In the genomic region with DNA sequence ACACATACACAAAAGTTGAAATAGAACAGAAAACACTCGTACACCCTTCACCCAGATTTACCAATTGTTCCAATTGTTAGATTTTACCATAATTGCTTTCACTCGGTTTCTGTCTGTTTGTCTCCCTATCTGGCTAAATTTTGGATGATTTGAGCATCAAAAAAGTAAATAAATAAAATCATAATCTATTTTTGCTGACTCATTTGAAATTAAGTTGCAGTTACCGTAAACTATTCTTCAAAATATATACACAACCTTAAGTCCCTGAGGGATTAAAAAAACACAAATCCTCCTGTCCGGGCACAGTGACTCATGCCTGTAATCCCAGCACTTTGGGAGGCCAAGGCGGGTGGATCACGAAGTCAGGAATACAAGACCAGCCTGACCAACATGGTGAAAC, we compare ENCODE assay signal across 28 cellular contexts.
"Had no signal": no experiment of that assay in that cellular context is flagged by ENCODE, and none has a peak within 500 bp of the region (broad histone marks: within the 10 kb centered on the region; RNA-seq: fewer than 3 reads in every experiment).

No MANE protein-coding gene starts in this region.

- H3K36me3 ChIP-seq: gastrocnemius medialis, lower lobe of right lung, neutrophil, suprapubic skin, transverse colon, upper lobe of right lung, uterus had no signal

- H3K9me3 Mint-ChIP-seq: memory B cell; naive B cell; neural crest cell; stimulated activated naive CD8-positive, alpha-beta T cell treated with anti-CD3 and anti-CD28 coated beads, Interleukin-15, amount 100 ng/mL, for 72 hours had no signal

- H3K4me2 ChIP-seq: smooth muscle cell had no signal

- H3K27me3 ChIP-seq: dorsolateral prefrontal cortex, gastrocnemius medialis, neutrophil, suprapubic skin, transverse colon, upper lobe of right lung, uterus had no signal

- H2AFZ ChIP-seq: parathyroid adenoma had no signal

- H3K27ac Mint-ChIP-seq: memory B cell; naive B cell; natural killer cell treated with Interleukin-12 subunit alpha and Interleukin-12 subunit beta and Interleukin-15 and Interleukin-18, amount 100 ng/mL, for 72 hours; progenitor cell of endocrine pancreas; stimulated activated naive CD8-positive, alpha-beta T cell treated with anti-CD3 and anti-CD28 coated beads, Interleukin-15, amount 100 ng/mL, for 72 hours had no signal

- H3K9ac ChIP-seq: parathyroid adenoma had no signal

- H3K36me3 Mint-ChIP-seq: memory B cell; naive B cell; natural killer cell treated with Interleukin-12 subunit alpha and Interleukin-12 subunit beta and Interleukin-15 and Interleukin-18, amount 100 ng/mL, for 72 hours had no signal

- H3K79me2 ChIP-seq: parathyroid adenoma had no signal

- H3K9me3 ChIP-seq: gastrocnemius medialis, lower lobe of right lung, mucosa of descending colon, neutrophil, suprapubic skin, transverse colon, upper lobe of right lung, uterus had no signal

- H3K4me1 ChIP-seq: gastrocnemius medialis, lower lobe of right lung, parathyroid adenoma, suprapubic skin, transverse colon, upper lobe of right lung, uterus had no signal

- H3K27ac ChIP-seq: dorsolateral prefrontal cortex, gastrocnemius medialis, lower lobe of right lung, neutrophil, parathyroid adenoma, suprapubic skin, transverse colon, upper lobe of right lung, uterus had no signal

- H3K4me3 Mint-ChIP-seq: memory B cell; naive B cell; natural killer cell treated with Interleukin-12 subunit alpha and Interleukin-12 subunit beta and Interleukin-15 and Interleukin-18, amount 100 ng/mL, for 72 hours; neural crest cell; stimulated activated naive CD8-positive, alpha-beta T cell treated with anti-CD3 and anti-CD28 coated beads, Interleukin-15, amount 100 ng/mL, for 72 hours had no signal

- DNase-seq: dorsolateral prefrontal cortex; effector CD4-positive, alpha-beta T cell; foreskin fibroblast; gastrocnemius medialis; head of caudate nucleus; left ventricle myocardium superior; lower lobe of right lung; mucosa of descending colon; naive B cell; stimulated activated CD4-positive, alpha-beta T cell treated with anti-CD3 and anti-CD28 coated beads, Interleukin-12 subunit alpha, Interleukin-12 subunit beta, amount 100 ng/mL, for 4 hours; stimulated activated CD4-positive, alpha-beta T cell treated with anti-CD3 and anti-CD28 coated beads, Interleukin-1b, Interleukin-23, amount 100 ng/mL, for 48 hours; stimulated activated CD4-positive, alpha-beta T cell treated with anti-CD3 and anti-CD28 coated beads, Interleukin-4, amount 100 ng/mL, for 1 hour; stimulated activated CD8-positive, alpha-beta memory T cell treated with anti-CD3 and anti-CD28 coated beads, Interleukin-4, amount 100 ng/mL, for 48 hours; stimulated activated naive CD4-positive, alpha-beta T cell; stimulated activated naive CD8-positive, alpha-beta T cell treated with anti-CD3 and anti-CD28 coated beads, Interleukin-15, amount 100 ng/mL, for 72 hours; transverse colon; upper lobe of right lung; uterus had no signal

- ATAC-seq: gastrocnemius medialis; left ventricle myocardium superior; lower lobe of right lung; mucosa of descending colon; natural killer cell treated with Interleukin-12 subunit alpha and Interleukin-12 subunit beta and Interleukin-15 and Interleukin-18, amount 100 ng/mL, for 72 hours; sciatic nerve; stimulated activated naive CD8-positive, alpha-beta T cell treated with anti-CD3 and anti-CD28 coated beads, Interleukin-15, amount 100 ng/mL, for 72 hours; upper lobe of right lung had no signal

- H3K4me3 ChIP-seq: dorsolateral prefrontal cortex, gastrocnemius medialis, lower lobe of right lung, mucosa of descending colon, smooth muscle cell, suprapubic skin, transverse colon, upper lobe of right lung, uterus had no signal

- H3K4me1 Mint-ChIP-seq: memory B cell; naive B cell; neural crest cell; stimulated activated naive CD8-positive, alpha-beta T cell treated with anti-CD3 and anti-CD28 coated beads, Interleukin-15, amount 100 ng/mL, for 72 hours had no signal

- H3K27me3 Mint-ChIP-seq: progenitor cell of endocrine pancreas; stimulated activated naive CD8-positive, alpha-beta T cell treated with anti-CD3 and anti-CD28 coated beads, Interleukin-15, amount 100 ng/mL, for 72 hours had no signal

- FAIRE-seq: keratinocyte had no signal
